13 cellular contexts compared by ENCODE assay signal in genomic region chr12:5073838-5074237, GRCh38. TPM values are rescaled to one million over a fixed set of nuclear protein-coding genes. Genes with fewer than 3 reads are reported as not detected.
DNase-seq lines count a peak whose midpoint lies in the region; ATAC-seq, FAIRE-seq and TF ChIP-seq lines count a peak whose summit lies in the region.
"Had no signal": no experiment of that assay in that cellular context is flagged by ENCODE, and none has a peak within 500 bp of the region (broad histone marks: within the 10 kb centered on the region; RNA-seq: fewer than 3 reads in every experiment).

No MANE protein-coding gene starts in this region.

- H3K9me3 ChIP-seq in cardiac muscle cell (ENCODE audit: low read depth) (no peaks in the 10 kb centered on the region), heart left ventricle (no peaks in the 10 kb centered on the region), upper lobe of right lung (no peaks in the 10 kb centered on the region)
- H3K9me3 ChIP-seq: body of pancreas had no signal

- TF ChIP-seq POLR2A in heart left ventricle (IDR thresholded peaks at IDR 0.05): no peak

- intact Hi-C loops in heart left ventricle (cut with DNase I) (no loop called here), upper lobe of right lung (cut with DNase I) (no loop called here)

- H3K27ac ChIP-seq in cardiac muscle cell: no peak overlapping the region
- no peak overlapping the region for H3K27ac ChIP-seq in heart left ventricle
- no peak overlapping the region for H3K27ac ChIP-seq in upper lobe of right lung
- H3K27ac ChIP-seq: body of pancreas had no signal

- H3K4me3 ChIP-seq in cardiac muscle cell (no peak overlapping the region), heart left ventricle (no peak overlapping the region), epithelial cell of proximal tubule (ENCODE audit: low read depth, low read length) (no peak overlapping the region), upper lobe of right lung (no peak overlapping the region)
- H3K4me3 ChIP-seq: body of pancreas had no signal

- WGBS in heart left ventricle, 4 donors: 75 to 90% (median 81%) methylated on average over 2 of the region's 2 CpGs

- ATAC-seq in heart left ventricle (no peak), upper lobe of right lung (no peak)
- ATAC-seq: body of pancreas, Right ventricle myocardium inferior had no signal

- TF ChIP-seq CTCF in cardiac muscle cell (IDR thresholded peaks at IDR 0.05; ENCODE audit: low read depth, low read length) (peak; percentile 45), heart left ventricle (IDR thresholded peaks at IDR 0.05) (peak in 2 of 12 donors; percentile 4 to 11), epithelial cell of proximal tubule (conservative IDR thresholded peaks at IDR 0.05; ENCODE audit: low read depth, low read length) (peak; percentile 39), upper lobe of right lung (IDR thresholded peaks at IDR 0.05) (peak; percentile 8)

- FAIRE-seq in RCC 7860 (lab: Jason Lieb, UNC): no peak

- H3K36me3 ChIP-seq in cardiac muscle cell (no peaks in the 10 kb centered on the region), heart left ventricle (no peaks in the 10 kb centered on the region), upper lobe of right lung (no peaks in the 10 kb centered on the region)

- no peaks in the 10 kb centered on the region for H3K27me3 ChIP-seq in cardiac muscle cell
- H3K27me3 ChIP-seq in heart left ventricle: no peaks in the 10 kb centered on the region
- no peaks in the 10 kb centered on the region for H3K27me3 ChIP-seq in upper lobe of right lung
- H3K27me3 ChIP-seq: body of pancreas had no signal

- peak in 1 of 2 donors; percentile 30 for DNase-seq in cardiac muscle cell (ENCODE audit: low read depth in 1 of 2, low spot score in 1 of 2)
- DNase-seq in heart left ventricle: no peak
- DNase-seq in NCI-H69 (lab: John Stamatoyannopoulos, UW): peak; percentile 54
- no peak for DNase-seq in epithelial cell of proximal tubule (ENCODE audit: low read depth)
- no peak for DNase-seq in upper lobe of right lung
- no peak for DNase-seq in NCI-H1436 (lab: John Stamatoyannopoulos, UW)
- no peak for DNase-seq in NCI-H345 treated with DMSO at 0.1 percent for 48 hours (lab: John Stamatoyannopoulos, UW; ENCODE audit: unreplicated experiment)
- DNase-seq in RCC 7860 (ENCODE audit: low spot score): no peak
- DNase-seq: body of pancreas; naive B cell; NCI-H1048; stimulated activated CD4-positive, alpha-beta T cell treated with anti-CD3 and anti-CD28 coated beads, Interleukin-1b, Interleukin-23, amount 100 ng/mL, for 48 hours had no signal

- H3K4me1 ChIP-seq in cardiac muscle cell (ENCODE audit: low read depth) (peaks cover 34% of the 10 kb centered on the region), heart left ventricle (peaks cover 0 to 25% (median 19%) of the 10 kb centered on the region in 12 donors), upper lobe of right lung (no peaks in the 10 kb centered on the region)

RNA-seq across cellular contexts. Expression of gene KCNA5, which starts 30.2 kb away (rescaled TPM):
- total RNA-seq in cardiac muscle cell: 5.1 TPM in 2 replicates
- polyA plus RNA-seq in cardiac muscle cell: 1.4 and 5.4 TPM in 2 replicates
- 1 to 10 TPM in 8 of 9 donors, under 1 TPM in 1; 0.84 to 4.4 (median 2.5) TPM for total RNA-seq in heart left ventricle
- polyA plus RNA-seq in heart left ventricle: 1 to 10 TPM; 1.7 to 1.8 TPM
- not detected in 2 replicates for total RNA-seq in epithelial cell of proximal tubule
- total RNA-seq in upper lobe of right lung: 1.8 TPM
